Comparison of ENCODE assay signal across 8 cellular contexts in the genomic region with DNA sequence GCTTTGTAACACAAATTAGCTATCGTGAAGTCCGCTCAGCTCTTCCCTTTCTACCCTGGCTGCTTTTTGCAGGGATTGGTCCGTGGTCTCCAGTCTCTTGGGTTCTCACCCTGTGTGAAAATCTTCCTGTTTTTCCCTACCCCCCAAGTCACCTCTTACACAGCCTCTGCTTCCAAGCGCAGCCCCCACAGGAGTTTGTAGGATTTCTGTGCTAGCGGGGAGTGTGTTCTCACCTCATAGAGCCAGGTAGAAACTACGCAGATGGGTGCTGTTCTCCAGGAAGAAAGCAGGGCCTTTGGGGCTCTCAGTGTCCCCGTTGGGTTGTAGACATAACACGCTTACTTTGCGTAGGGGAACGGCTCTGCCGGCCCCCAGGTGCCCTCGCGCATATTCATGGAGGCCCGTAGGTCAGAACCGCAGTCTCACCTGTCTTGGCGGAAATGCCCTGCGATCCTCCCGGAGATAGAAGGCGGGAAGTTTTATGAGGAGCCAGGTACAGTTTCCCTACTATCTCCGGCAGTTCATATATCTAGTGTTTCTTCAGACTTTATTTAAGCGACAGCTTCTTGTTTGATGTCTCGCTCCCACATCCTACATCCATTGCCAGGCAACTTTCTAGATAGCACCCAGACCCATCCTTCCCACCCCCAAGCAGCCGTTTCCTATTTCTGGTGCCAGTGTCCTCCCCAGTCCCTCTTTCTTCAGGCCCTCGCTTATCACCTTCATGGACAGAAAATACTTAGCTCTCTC. TPM values are rescaled to one million over a fixed set of nuclear protein-coding genes. Genes with fewer than 3 reads are reported as not detected.
DNase-seq lines count a peak whose midpoint lies in the region; ATAC-seq and TF ChIP-seq lines count a peak whose summit lies in the region.
"Not testable (repeated sequence)": the region's sequence is repeated elsewhere in the genome, so short reads cannot be mapped to it uniquely, and the experiment has no call there.

No MANE protein-coding gene starts in this region.

- H3K36me3 Mint-ChIP-seq in osteocyte (ENCODE audit: unreplicated experiment): not testable (repeated sequence)

- peak overlapping the region in 3 of 5 donors; percentile 56 to 62 (median 62) for H3K9ac ChIP-seq in subcutaneous abdominal adipose tissue (ENCODE audit: low read length in 5 of 5)

- DNase-seq in DMS79 treated with DMSO at 0.1 percent for 48 hours (lab: John Stamatoyannopoulos, UW) (peak; percentile 94), NCI-H446 (lab: John Stamatoyannopoulos, UW) (peak; percentile 97 to 99), UCSD-AML1 (lab: John Stamatoyannopoulos, UW; ENCODE audit: unreplicated experiment) (peak; percentile 78), adrenal gland (peak in 2 of 7 donors; percentile 64 to 71), Right ventricle myocardium superior (peak; percentile 44)
- DNase-seq in osteocyte (ENCODE audit: extremely low spot score, unreplicated experiment): not testable (repeated sequence)

- H3K27me3 ChIP-seq in adrenal gland; subcutaneous abdominal adipose tissue (ENCODE audit: control insufficient read depth in 5 of 5, insufficient read depth in 4 of 5, low read length in 5 of 5): not testable (repeated sequence)

- TF ChIP-seq POLR2A in adrenal gland (IDR thresholded peaks at IDR 0.05): not testable (repeated sequence)

- not testable (repeated sequence) for H3K27me3 Mint-ChIP-seq in osteocyte (ENCODE audit: unreplicated experiment)

- H3K4me1 Mint-ChIP-seq in osteocyte (ENCODE audit: unreplicated experiment): peaks cover 18% of the 10 kb centered on the region

- not testable (repeated sequence) for H3K9me3 Mint-ChIP-seq in osteocyte (ENCODE audit: unreplicated experiment)

- H3K27ac ChIP-seq in adrenal gland (peak overlapping the region in 4 of 5 donors; percentile 68 to 97 (median 82)), subcutaneous abdominal adipose tissue (ENCODE audit: low read depth, low read length) (peak overlapping the region; percentile 62)

- H3K4me3 Mint-ChIP-seq in osteocyte (ENCODE audit: unreplicated experiment): peak overlapping the region; percentile 77

- H3K36me3 ChIP-seq in adrenal gland (replicated peaks in 1 of 2); subcutaneous abdominal adipose tissue (ENCODE audit: control insufficient read depth in 5 of 5, insufficient read depth in 5 of 5, low read length in 5 of 5): not testable (repeated sequence)

- 17 to 30% (median 23%) methylated on average over 21 to 24 of the region's 24 CpGs for WGBS in adrenal gland, 4 donors

- not testable (repeated sequence) for H3K4me1 ChIP-seq in adrenal gland (replicated peaks in 1 of 2); subcutaneous abdominal adipose tissue (ENCODE audit: control insufficient read depth in 5 of 5, insufficient read depth in 5 of 5, low read length in 5 of 5)

- H3K27ac Mint-ChIP-seq in osteocyte (ENCODE audit: unreplicated experiment): peak overlapping the region; percentile 100

- TF ChIP-seq CTCF in adrenal gland (IDR thresholded peaks at IDR 0.05); osteocyte (IDR thresholded peaks at IDR 0.05): not testable (repeated sequence)

- intact Hi-C loops in adrenal gland (cut with DNase I); Right ventricle myocardium superior (cut with DNase I): not testable (repeated sequence)

- H3K9me3 ChIP-seq in adrenal gland (replicated peaks in 1 of 3); subcutaneous abdominal adipose tissue (ENCODE audit: control insufficient read depth in 5 of 5, low read length in 5 of 5): not testable (repeated sequence)

- ATAC-seq in HG03175 (IDR thresholded peaks at IDR 0.05; ENCODE audit: unreplicated experiment): peak; percentile 6
- ATAC-seq in Right ventricle myocardium superior (ENCODE audit: poor library complexity): not testable (repeated sequence)

- peak overlapping the region in 1 of 4 donors; percentile 31 for H3K4me3 ChIP-seq in adrenal gland
- H3K4me3 ChIP-seq in subcutaneous abdominal adipose tissue (ENCODE audit: low read depth in 1 of 5, low read length in 5 of 5): peak overlapping the region in 4 of 5 donors; percentile 13 to 43 (median 22)

RNA-seq across cellular contexts. Expression of a gene that starts 0.7 kb away (rescaled TPM):
- total RNA-seq in adrenal gland (1,000 to 10,000 TPM in 3 of 8 donors, 100 to 1,000 TPM in 1, under 1 TPM in 3, not detected in 1; under 0.01 to 2,119 (median 890) TPM), Right ventricle myocardium superior (9,391 TPM), osteocyte (2,650 and 2,859 TPM in 2 replicates)
- not detected for polyA plus RNA-seq in adrenal gland

RNA-seq across cellular contexts. Expression of a gene that starts 25.2 kb away (rescaled TPM):
- total RNA-seq in adrenal gland: 10 to 100 TPM in 7 of 8 donors, 1 to 10 TPM in 1; 5.6 to 34.0 (median 19.2) TPM
- polyA plus RNA-seq in adrenal gland: 100 to 1,000 TPM in 1 of 3 donors, 10 to 100 TPM in 1, 1 to 10 TPM in 1; 2.3 to 151 (median 58.7) TPM
- 6.9 TPM for total RNA-seq in Right ventricle myocardium superior
- 31.4 and 34.5 TPM in 2 replicates for total RNA-seq in osteocyte
